20 cellular contexts compared by ENCODE assay signal in the genomic region with DNA sequence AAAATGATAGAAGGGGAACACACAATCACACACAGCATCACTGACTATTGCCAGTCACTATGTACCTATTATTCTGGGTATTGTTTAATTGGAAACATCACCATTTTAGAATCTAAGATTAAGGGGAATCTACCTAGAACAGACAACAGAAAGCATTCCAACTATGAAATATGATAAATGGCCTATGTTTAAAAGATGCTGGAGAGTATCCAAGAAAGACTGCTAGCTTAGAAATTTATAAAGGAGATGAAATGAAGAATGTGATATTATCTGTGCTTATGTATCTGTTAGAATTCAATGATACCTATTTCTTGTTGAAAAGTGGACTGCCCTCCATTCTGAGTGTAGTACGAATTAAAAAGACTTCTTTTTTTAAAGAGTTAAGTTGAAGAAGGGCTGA. TPM values are rescaled to one million over a fixed set of nuclear protein-coding genes. Genes with fewer than 3 reads are reported as not detected.
"Had no signal": no experiment of that assay in that cellular context is flagged by ENCODE, and none has a peak within 500 bp of the region (broad histone marks: within the 10 kb centered on the region; RNA-seq: fewer than 3 reads in every experiment).

No MANE protein-coding gene starts in this region.

- ATAC-seq: activated CD8-positive, alpha-beta memory T cell treated with anti-CD3 and anti-CD28 coated beads, Interleukin-2, amount 10 ng/mL, durations not matched to agents 7 days and 5 days; activated CD8-positive, alpha-beta T cell treated with anti-CD3 and anti-CD28 coated beads for 36 hours; activated naive CD4-positive, alpha-beta T cell treated with anti-CD3 and anti-CD28 coated beads, Interleukin-2, amount 50 U/mL, for 72 hours; activated T-helper 17 cell treated with anti-CD3 and anti-CD28 coated beads, Interleukin-2, amount 50 U/mL, for 72 hours; left lobe of liver; lower lobe of right lung; pancreas; psoas muscle had no signal

- DNase-seq: activated CD4-positive, alpha-beta T cell treated with anti-CD3 and anti-CD28 coated beads, Interleukin-2, amount 10 ng/mL, durations not matched to agents 7 days and 5 days; activated CD4-positive, CD25-positive, alpha-beta regulatory T cell treated with anti-CD3 and anti-CD28 coated beads, Interleukin-2, amount 50 U/mL, for 72 hours; activated CD8-positive, alpha-beta memory T cell treated with anti-CD3 and anti-CD28 coated beads, Interleukin-2, amount 10 ng/mL, durations not matched to agents 7 days and 5 days; activated CD8-positive, alpha-beta T cell treated with anti-CD3 and anti-CD28 coated beads for 36 hours; cortex of kidney; endodermal cell; lower lobe of right lung; mesendoderm; naive B cell; pancreas; psoas muscle; stimulated activated CD4-positive, alpha-beta T cell treated with anti-CD3 and anti-CD28 coated beads, Interleukin-4, amount 100 ng/mL, for 24 hours; stimulated activated naive CD4-positive, alpha-beta T cell treated with Interleukin-2 at 50 U/mL for 16 hours; upper lobe of left lung had no signal

- H3K27me3 Mint-ChIP-seq: activated CD4-positive, alpha-beta T cell treated with anti-CD3 and anti-CD28 coated beads, Interleukin-2, amount 10 ng/mL, durations not matched to agents 7 days and 5 days; activated CD8-positive, alpha-beta memory T cell treated with anti-CD3 and anti-CD28 coated beads, Interleukin-2, amount 10 ng/mL, durations not matched to agents 7 days and 5 days; activated CD8-positive, alpha-beta T cell treated with anti-CD3 and anti-CD28 coated beads for 36 hours; activated T-helper 17 cell treated with anti-CD3 and anti-CD28 coated beads, Interleukin-2, amount 50 U/mL, for 72 hours; naive B cell had no signal

- H3K27ac Mint-ChIP-seq: activated CD4-positive, alpha-beta T cell treated with anti-CD3 and anti-CD28 coated beads, Interleukin-2, amount 10 ng/mL, durations not matched to agents 7 days and 5 days; activated CD8-positive, alpha-beta memory T cell treated with anti-CD3 and anti-CD28 coated beads, Interleukin-2, amount 10 ng/mL, durations not matched to agents 7 days and 5 days; activated CD8-positive, alpha-beta T cell treated with anti-CD3 and anti-CD28 coated beads for 36 hours; activated naive CD4-positive, alpha-beta T cell treated with anti-CD3 and anti-CD28 coated beads, Interleukin-2, amount 50 U/mL, for 72 hours; activated T-helper 17 cell treated with anti-CD3 and anti-CD28 coated beads, Interleukin-2, amount 50 U/mL, for 72 hours; endodermal cell had no signal

- H3K9me3 Mint-ChIP-seq: activated CD4-positive, alpha-beta T cell treated with anti-CD3 and anti-CD28 coated beads, Interleukin-2, amount 10 ng/mL, durations not matched to agents 7 days and 5 days; activated CD8-positive, alpha-beta T cell treated with anti-CD3 and anti-CD28 coated beads for 36 hours; activated naive CD4-positive, alpha-beta T cell treated with anti-CD3 and anti-CD28 coated beads, Interleukin-2, amount 50 U/mL, for 72 hours; activated T-helper 17 cell treated with anti-CD3 and anti-CD28 coated beads, Interleukin-2, amount 50 U/mL, for 72 hours; endodermal cell; naive B cell had no signal

- H3K9me3 ChIP-seq: lower lobe of right lung, pancreas, psoas muscle, right atrium auricular region, thoracic aorta, upper lobe of left lung had no signal

- H3K4me3 Mint-ChIP-seq: activated CD4-positive, alpha-beta T cell treated with anti-CD3 and anti-CD28 coated beads, Interleukin-2, amount 10 ng/mL, durations not matched to agents 7 days and 5 days; activated CD8-positive, alpha-beta memory T cell treated with anti-CD3 and anti-CD28 coated beads, Interleukin-2, amount 10 ng/mL, durations not matched to agents 7 days and 5 days; activated CD8-positive, alpha-beta T cell treated with anti-CD3 and anti-CD28 coated beads for 36 hours; activated T-helper 17 cell treated with anti-CD3 and anti-CD28 coated beads, Interleukin-2, amount 50 U/mL, for 72 hours; endodermal cell; naive B cell had no signal

- H3K4me1 Mint-ChIP-seq: activated T-helper 17 cell treated with anti-CD3 and anti-CD28 coated beads, Interleukin-2, amount 50 U/mL, for 72 hours; endodermal cell had no signal

RNA-seq across cellular contexts. Expression of gene KCNRG, which starts 50.5 kb away (rescaled TPM):
- total RNA-seq: kidney epithelial cell, left lobe of liver had no signal
